1 cellular context compared by ENCODE assay signal in the genomic region with DNA sequence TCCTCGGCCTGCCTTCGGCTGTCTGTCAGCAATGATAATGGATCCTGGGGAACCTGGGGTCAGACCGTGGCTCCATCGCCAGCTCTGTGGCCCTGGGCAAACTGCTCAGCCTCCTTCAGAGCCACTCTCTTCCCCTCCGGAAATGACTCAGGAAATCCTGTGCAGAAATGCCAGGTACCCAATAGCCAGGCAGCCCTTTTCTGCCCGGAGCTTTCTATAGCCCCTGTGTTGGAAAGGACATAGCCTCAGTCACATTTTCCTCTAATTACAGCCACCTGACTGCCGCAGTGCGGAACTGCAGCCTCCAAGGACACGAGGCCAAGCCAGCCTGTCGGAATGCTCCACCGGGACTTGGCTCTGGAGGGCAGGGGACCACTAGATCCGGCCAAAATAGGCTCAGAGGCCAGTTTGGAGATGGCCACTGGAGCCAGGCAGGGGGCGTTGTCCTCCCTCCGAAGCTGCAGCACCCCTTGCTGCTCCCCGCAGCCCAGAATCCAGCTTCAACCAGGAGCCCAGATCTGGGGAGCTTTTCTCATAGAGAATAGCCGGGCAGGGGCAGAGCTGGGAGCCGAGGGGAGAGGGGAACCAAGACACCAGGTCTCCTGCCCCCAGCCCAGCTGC.
TF ChIP-seq lines count a peak whose summit lies in the region.

No MANE protein-coding gene starts in this region.

TF ChIP-seq in HepG2, 621 proteins besides CTCF, POLR2A, EP300 and RAD21 (continued from another document and continues in another):
- TF ChIP-seq GABPB1 (CRISPR knock-in tag; IDR thresholded peaks at IDR 0.05), result peak; percentile 30; the same call in 1 of the 2 replicates
- peak; percentile 73; the same call in 1 of the 2 replicates for TF ChIP-seq SALL1 (CRISPR knock-in tag; IDR thresholded peaks at IDR 0.05)
- TF ChIP-seq ZNF605 (CRISPR knock-in tag; IDR thresholded peaks at IDR 0.05), result 0 out of 2 replicates have a peak, but pooled peaks have one; percentile 18
- peak; percentile 53; the same call in 1 of the 2 replicates for TF ChIP-seq SPEN (CRISPR knock-in tag; IDR thresholded peaks at IDR 0.05; ENCODE audit: low read depth)
- TF ChIP-seq, protein P1, sequence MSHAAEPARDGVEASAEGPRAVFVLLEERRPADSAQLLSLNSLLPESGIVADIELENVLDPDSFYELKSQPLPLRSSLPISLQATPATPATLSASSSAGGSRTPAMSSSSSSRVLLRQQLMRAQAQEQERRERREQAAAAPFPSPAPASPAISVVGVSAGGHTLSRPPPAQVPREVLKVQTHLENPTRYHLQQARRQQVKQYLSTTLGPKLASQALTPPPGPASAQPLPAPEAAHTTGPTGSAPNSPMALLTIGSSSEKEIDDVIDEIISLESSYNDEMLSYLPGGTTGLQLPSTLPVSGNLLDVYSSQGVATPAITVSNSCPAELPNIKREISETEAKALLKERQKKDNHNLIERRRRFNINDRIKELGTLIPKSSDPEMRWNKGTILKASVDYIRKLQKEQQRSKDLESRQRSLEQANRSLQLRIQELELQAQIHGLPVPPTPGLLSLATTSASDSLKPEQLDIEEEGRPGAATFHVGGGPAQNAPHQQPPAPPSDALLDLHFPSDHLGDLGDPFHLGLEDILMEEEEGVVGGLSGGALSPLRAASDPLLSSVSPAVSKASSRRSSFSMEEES (CRISPR knock-in tag; IDR thresholded peaks at IDR 0.05), result 0 out of 2 replicates have a peak, but pooled peaks have one; percentile 52
- TF ChIP-seq, protein P2, sequence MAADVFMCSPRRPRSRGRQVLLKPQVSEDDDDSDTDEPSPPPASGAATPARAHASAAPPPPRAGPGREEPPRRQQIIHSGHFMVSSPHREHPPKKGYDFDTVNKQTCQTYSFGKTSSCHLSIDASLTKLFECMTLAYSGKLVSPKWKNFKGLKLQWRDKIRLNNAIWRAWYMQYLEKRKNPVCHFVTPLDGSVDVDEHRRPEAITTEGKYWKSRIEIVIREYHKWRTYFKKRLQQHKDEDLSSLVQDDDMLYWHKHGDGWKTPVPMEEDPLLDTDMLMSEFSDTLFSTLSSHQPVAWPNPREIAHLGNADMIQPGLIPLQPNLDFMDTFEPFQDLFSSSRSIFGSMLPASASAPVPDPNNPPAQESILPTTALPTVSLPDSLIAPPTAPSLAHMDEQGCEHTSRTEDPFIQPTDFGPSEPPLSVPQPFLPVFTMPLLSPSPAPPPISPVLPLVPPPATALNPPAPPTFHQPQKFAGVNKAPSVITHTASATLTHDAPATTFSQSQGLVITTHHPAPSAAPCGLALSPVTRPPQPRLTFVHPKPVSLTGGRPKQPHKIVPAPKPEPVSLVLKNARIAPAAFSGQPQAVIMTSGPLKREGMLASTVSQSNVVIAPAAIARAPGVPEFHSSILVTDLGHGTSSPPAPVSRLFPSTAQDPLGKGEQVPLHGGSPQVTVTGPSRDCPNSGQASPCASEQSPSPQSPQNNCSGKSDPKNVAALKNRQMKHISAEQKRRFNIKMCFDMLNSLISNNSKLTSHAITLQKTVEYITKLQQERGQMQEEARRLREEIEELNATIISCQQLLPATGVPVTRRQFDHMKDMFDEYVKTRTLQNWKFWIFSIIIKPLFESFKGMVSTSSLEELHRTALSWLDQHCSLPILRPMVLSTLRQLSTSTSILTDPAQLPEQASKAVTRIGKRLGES (CRISPR knock-in tag; IDR thresholded peaks at IDR 0.05; ENCODE audit: borderline replicate concordance), result no peak
- TF ChIP-seq ZNF430 (CRISPR knock-in tag; IDR thresholded peaks at IDR 0.05), result no peak
- no peak for TF ChIP-seq ZNF75D (CRISPR knock-in tag; IDR thresholded peaks at IDR 0.05; ENCODE audit: borderline replicate concordance)
- TF ChIP-seq, protein P3, sequence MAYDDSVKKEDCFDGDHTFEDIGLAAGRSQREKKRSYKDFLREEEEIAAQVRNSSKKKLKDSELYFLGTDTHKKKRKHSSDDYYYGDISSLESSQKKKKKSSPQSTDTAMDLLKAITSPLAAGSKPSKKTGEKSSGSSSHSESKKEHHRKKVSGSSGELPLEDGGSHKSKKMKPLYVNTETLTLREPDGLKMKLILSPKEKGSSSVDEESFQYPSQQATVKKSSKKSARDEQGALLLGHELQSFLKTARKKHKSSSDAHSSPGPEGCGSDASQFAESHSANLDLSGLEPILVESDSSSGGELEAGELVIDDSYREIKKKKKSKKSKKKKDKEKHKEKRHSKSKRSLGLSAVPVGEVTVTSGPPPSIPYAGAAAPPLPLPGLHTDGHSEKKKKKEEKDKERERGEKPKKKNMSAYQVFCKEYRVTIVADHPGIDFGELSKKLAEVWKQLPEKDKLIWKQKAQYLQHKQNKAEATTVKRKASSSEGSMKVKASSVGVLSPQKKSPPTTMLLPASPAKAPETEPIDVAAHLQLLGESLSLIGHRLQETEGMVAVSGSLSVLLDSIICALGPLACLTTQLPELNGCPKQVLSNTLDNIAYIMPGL (CRISPR knock-in tag; IDR thresholded peaks at IDR 0.05; ENCODE audit: borderline replicate concordance in 1 of 2, low read depth in 1 of 2), result peak in 1 of 2 experiments; percentile 65; a peak in 1 of 4 replicates
- no peak for TF ChIP-seq ZNF713 (CRISPR knock-in tag; IDR thresholded peaks at IDR 0.05)
- no peak for TF ChIP-seq TARDBP (CRISPR knock-in tag; IDR thresholded peaks at IDR 0.05)
- no peak for TF ChIP-seq ATF1 (CRISPR knock-in tag; IDR thresholded peaks at IDR 0.05)
- TF ChIP-seq, protein P4, sequence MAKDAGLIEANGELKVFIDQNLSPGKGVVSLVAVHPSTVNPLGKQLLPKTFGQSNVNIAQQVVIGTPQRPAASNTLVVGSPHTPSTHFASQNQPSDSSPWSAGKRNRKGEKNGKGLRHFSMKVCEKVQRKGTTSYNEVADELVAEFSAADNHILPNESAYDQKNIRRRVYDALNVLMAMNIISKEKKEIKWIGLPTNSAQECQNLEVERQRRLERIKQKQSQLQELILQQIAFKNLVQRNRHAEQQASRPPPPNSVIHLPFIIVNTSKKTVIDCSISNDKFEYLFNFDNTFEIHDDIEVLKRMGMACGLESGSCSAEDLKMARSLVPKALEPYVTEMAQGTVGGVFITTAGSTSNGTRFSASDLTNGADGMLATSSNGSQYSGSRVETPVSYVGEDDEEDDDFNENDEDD (CRISPR knock-in tag; IDR thresholded peaks at IDR 0.05; ENCODE audit: borderline replicate concordance), result peak; percentile 66; the same call in 1 of the 2 replicates
- no peak for TF ChIP-seq RFXANK (CRISPR knock-in tag; IDR thresholded peaks at IDR 0.05)
- TF ChIP-seq FOXC1 (CRISPR knock-in tag; IDR thresholded peaks at IDR 0.05; ENCODE audit: borderline replicate concordance), result peak; percentile 53; the same call in 1 of the 2 replicates
- TF ChIP-seq, protein P5, sequence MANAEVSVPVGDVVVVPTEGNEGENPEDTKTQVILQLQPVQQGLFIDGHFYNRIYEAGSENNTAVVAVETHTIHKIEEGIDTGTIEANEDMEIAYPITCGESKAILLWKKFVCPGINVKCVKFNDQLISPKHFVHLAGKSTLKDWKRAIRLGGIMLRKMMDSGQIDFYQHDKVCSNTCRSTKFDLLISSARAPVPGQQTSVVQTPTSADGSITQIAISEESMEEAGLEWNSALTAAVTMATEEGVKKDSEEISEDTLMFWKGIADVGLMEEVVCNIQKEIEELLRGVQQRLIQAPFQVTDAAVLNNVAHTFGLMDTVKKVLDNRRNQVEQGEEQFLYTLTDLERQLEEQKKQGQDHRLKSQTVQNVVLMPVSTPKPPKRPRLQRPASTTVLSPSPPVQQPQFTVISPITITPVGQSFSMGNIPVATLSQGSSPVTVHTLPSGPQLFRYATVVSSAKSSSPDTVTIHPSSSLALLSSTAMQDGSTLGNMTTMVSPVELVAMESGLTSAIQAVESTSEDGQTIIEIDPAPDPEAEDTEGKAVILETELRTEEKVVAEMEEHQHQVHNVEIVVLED (CRISPR knock-in tag; IDR thresholded peaks at IDR 0.05; ENCODE audit: borderline replicate concordance), result no peak
- TF ChIP-seq, protein P6, sequence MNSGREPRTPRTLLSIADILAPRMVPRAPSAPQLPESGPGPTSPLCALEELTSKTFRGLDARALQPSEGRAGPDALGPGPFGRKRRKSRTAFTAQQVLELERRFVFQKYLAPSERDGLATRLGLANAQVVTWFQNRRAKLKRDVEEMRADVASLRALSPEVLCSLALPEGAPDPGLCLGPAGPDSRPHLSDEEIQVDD (CRISPR knock-in tag; IDR thresholded peaks at IDR 0.05; ENCODE audit: borderline replicate concordance), result no peak
- TF ChIP-seq HNRNPLL (IDR thresholded peaks at IDR 0.05; ENCODE audit: low read depth, low read length, poor library complexity, severe bottlenecking), result peak; percentile 27
- TF ChIP-seq, protein P7, sequence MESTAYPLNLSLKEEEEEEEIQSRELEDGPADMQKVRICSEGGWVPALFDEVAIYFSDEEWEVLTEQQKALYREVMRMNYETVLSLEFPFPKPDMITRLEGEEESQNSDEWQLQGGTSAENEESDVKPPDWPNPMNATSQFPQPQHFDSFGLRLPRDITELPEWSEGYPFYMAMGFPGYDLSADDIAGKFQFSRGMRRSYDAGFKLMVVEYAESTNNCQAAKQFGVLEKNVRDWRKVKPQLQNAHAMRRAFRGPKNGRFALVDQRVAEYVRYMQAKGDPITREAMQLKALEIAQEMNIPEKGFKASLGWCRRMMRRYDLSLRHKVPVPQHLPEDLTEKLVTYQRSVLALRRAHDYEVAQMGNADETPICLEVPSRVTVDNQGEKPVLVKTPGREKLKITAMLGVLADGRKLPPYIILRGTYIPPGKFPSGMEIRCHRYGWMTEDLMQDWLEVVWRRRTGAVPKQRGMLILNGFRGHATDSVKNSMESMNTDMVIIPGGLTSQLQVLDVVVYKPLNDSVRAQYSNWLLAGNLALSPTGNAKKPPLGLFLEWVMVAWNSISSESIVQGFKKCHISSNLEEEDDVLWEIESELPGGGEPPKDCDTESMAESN (CRISPR knock-in tag; conservative IDR thresholded peaks at IDR 0.05), result 0 out of 2 replicates have a peak, but pooled peaks have one; percentile 47
- peak; percentile 61; the same call in 1 of the 2 replicates for TF ChIP-seq MYC (CRISPR knock-in tag; IDR thresholded peaks at IDR 0.05; ENCODE audit: borderline replicate concordance)
- TF ChIP-seq NAIF1 (CRISPR knock-in tag; IDR thresholded peaks at IDR 0.05; ENCODE audit: borderline replicate concordance), result no peak
- no peak for TF ChIP-seq ASH2L (IDR thresholded peaks at IDR 0.05; ENCODE audit: insufficient read length, low read depth, low read length)
- TF ChIP-seq, protein P8, sequence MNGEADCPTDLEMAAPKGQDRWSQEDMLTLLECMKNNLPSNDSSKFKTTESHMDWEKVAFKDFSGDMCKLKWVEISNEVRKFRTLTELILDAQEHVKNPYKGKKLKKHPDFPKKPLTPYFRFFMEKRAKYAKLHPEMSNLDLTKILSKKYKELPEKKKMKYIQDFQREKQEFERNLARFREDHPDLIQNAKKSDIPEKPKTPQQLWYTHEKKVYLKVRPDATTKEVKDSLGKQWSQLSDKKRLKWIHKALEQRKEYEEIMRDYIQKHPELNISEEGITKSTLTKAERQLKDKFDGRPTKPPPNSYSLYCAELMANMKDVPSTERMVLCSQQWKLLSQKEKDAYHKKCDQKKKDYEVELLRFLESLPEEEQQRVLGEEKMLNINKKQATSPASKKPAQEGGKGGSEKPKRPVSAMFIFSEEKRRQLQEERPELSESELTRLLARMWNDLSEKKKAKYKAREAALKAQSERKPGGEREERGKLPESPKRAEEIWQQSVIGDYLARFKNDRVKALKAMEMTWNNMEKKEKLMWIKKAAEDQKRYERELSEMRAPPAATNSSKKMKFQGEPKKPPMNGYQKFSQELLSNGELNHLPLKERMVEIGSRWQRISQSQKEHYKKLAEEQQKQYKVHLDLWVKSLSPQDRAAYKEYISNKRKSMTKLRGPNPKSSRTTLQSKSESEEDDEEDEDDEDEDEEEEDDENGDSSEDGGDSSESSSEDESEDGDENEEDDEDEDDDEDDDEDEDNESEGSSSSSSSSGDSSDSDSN (CRISPR knock-in tag; IDR thresholded peaks at IDR 0.05), result peak; percentile 53
- TF ChIP-seq, protein P9, sequence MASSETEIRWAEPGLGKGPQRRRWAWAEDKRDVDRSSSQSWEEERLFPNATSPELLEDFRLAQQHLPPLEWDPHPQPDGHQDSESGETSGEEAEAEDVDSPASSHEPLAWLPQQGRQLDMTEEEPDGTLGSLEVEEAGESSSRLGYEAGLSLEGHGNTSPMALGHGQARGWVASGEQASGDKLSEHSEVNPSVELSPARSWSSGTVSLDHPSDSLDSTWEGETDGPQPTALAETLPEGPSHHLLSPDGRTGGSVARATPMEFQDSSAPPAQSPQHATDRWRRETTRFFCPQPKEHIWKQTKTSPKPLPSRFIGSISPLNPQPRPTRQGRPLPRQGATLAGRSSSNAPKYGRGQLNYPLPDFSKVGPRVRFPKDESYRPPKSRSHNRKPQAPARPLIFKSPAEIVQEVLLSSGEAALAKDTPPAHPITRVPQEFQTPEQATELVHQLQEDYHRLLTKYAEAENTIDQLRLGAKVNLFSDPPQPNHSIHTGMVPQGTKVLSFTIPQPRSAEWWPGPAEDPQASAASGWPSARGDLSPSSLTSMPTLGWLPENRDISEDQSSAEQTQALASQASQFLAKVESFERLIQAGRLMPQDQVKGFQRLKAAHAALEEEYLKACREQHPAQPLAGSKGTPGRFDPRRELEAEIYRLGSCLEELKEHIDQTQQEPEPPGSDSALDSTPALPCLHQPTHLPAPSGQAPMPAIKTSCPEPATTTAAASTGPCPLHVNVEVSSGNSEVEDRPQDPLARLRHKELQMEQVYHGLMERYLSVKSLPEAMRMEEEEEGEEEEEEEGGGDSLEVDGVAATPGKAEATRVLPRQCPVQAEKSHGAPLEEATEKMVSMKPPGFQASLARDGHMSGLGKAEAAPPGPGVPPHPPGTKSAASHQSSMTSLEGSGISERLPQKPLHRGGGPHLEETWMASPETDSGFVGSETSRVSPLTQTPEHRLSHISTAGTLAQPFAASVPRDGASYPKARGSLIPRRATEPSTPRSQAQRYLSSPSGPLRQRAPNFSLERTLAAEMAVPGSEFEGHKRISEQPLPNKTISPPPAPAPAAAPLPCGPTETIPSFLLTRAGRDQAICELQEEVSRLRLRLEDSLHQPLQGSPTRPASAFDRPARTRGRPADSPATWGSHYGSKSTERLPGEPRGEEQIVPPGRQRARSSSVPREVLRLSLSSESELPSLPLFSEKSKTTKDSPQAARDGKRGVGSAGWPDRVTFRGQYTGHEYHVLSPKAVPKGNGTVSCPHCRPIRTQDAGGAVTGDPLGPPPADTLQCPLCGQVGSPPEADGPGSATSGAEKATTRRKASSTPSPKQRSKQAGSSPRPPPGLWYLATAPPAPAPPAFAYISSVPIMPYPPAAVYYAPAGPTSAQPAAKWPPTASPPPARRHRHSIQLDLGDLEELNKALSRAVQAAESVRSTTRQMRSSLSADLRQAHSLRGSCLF (CRISPR knock-in tag; IDR thresholded peaks at IDR 0.05; ENCODE audit: borderline replicate concordance), result no peak
- TF ChIP-seq ZNF343 (CRISPR knock-in tag; IDR thresholded peaks at IDR 0.05), result no peak
